Comparison of ENCODE assay signal across 17 cellular contexts in the genomic region with DNA sequence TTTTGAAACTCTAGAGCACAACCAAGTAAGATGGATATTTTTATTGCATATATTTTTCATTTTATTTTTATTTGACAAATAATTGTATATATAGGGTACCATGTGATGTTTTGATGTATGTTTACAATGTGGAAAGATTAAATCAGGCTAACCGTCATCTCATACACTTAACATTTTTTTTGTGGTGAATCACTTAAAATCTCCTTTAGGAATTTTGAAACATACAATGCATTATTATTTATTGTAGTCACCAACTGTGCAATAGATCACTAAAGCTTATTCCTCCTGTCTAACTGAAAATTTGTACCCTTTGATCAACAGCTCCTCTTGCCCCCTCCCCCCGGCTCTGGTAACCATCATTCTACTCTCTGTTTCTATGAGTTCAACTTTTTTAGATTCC.
DNase-seq lines count a peak whose midpoint lies in the region; ATAC-seq, FAIRE-seq and TF ChIP-seq lines count a peak whose summit lies in the region.
"Had no signal": no experiment of that assay in that cellular context is flagged by ENCODE, and none has a peak within 500 bp of the region (broad histone marks: within the 10 kb centered on the region; RNA-seq: fewer than 3 reads in every experiment).

No MANE protein-coding gene starts in this region.

- no peaks in the 10 kb centered on the region for H3K9me3 Mint-ChIP-seq in activated T-helper 1 cell treated with anti-CD3 and anti-CD28 coated beads, Interleukin-12 subunit alpha, Interleukin-12 subunit beta, Interleukin-2, Interleukin-4 antibody, amounts not matched to agents 30 ng/mL and 10 ng/mL and 1 ng/mL, durations not matched to agents 14 hours and 24 hours and 36 hours
- peaks cover 0 to 6% (median 0%) of the 10 kb centered on the region in 5 donors for H3K9me3 Mint-ChIP-seq in CD8-positive, alpha-beta memory T cell

- TF ChIP-seq EP300 in A549 (IDR thresholded peaks at IDR 0.05), result no peak

- H3K4me1 ChIP-seq in A549 (peaks cover 29% of the 10 kb centered on the region), IMR-90 (ENCODE audit: control insufficient read depth, insufficient read depth, low read length) (peaks cover 4% of the 10 kb centered on the region; the same call in 1 of the 2 replicates)
- no peaks in the 10 kb centered on the region for H3K4me1 ChIP-seq in CD8-positive, alpha-beta memory T cell (ENCODE audit: insufficient read depth, low read length)
- H3K4me1 ChIP-seq: BLaER1 had no signal

- no peaks in the 10 kb centered on the region for H3K36me3 ChIP-seq in IMR-90 (ENCODE audit: control insufficient read depth, insufficient read depth, low read length)
- H3K36me3 ChIP-seq in MG63, result no peaks in the 10 kb centered on the region
- no peaks in the 10 kb centered on the region for H3K36me3 ChIP-seq in CD8-positive, alpha-beta memory T cell (ENCODE audit: insufficient read depth, low read length)
- H3K36me3 ChIP-seq: BLaER1 had no signal

- H2BK15ac ChIP-seq in IMR-90 (ENCODE audit: low read depth, low read length), result no peak overlapping the region

- no peak overlapping the region for H4K5ac ChIP-seq in IMR-90 (ENCODE audit: low read depth, low read length)

- CTCF ChIA-PET in A549 (lab: Yijun Ruan, JAX), result no interaction called here
- CTCF ChIA-PET in IMR-90 (lab: Yijun Ruan, JAX), result no interaction called here
- CTCF ChIA-PET in CD8-positive, alpha-beta memory T cell (lab: Charles Lee), result no interaction called here

- H3K4me3 Mint-ChIP-seq in activated T-helper 1 cell treated with anti-CD3 and anti-CD28 coated beads, Interleukin-12 subunit alpha, Interleukin-12 subunit beta, Interleukin-2, Interleukin-4 antibody, amounts not matched to agents 30 ng/mL and 10 ng/mL and 1 ng/mL, durations not matched to agents 14 hours and 24 hours and 36 hours, result no peak overlapping the region
- H3K4me3 Mint-ChIP-seq in CD8-positive, alpha-beta memory T cell, result no peak overlapping the region
- H3K4me3 Mint-ChIP-seq: GM23338 had no signal

- TF ChIP-seq POLR2A in A549 (IDR thresholded peaks at IDR 0.05; ENCODE audit: low read length) (no peak), IMR-90 (IDR thresholded peaks at IDR 0.05; ENCODE audit: low read depth, low read length) (no peak)

- POLR2A ChIA-PET in A549 (lab: Yijun Ruan, JAX) (no interaction called here), IMR-90 (lab: Charles Lee; ENCODE audit: unreplicated experiment) (no interaction called here)
- POLR2A ChIA-PET in CD8-positive, alpha-beta memory T cell (lab: Charles Lee), result no interaction called here

- no peaks in the 10 kb centered on the region for H3K9me1 ChIP-seq in IMR-90 (ENCODE audit: insufficient read depth, low read length)

- no peak overlapping the region for H3K9ac ChIP-seq in IMR-90 (ENCODE audit: low read depth, low read length)
- H3K9ac ChIP-seq: BLaER1 had no signal

- peaks cover 2% of the 10 kb centered on the region for H3K36me3 Mint-ChIP-seq in activated T-helper 1 cell treated with anti-CD3 and anti-CD28 coated beads, Interleukin-12 subunit alpha, Interleukin-12 subunit beta, Interleukin-2, Interleukin-4 antibody, amounts not matched to agents 30 ng/mL and 10 ng/mL and 1 ng/mL, durations not matched to agents 14 hours and 24 hours and 36 hours (ENCODE audit: low read depth)
- no peaks in the 10 kb centered on the region for H3K36me3 Mint-ChIP-seq in CD8-positive, alpha-beta memory T cell

- no peaks in the 10 kb centered on the region for H3K27me3 Mint-ChIP-seq in activated T-helper 1 cell treated with anti-CD3 and anti-CD28 coated beads, Interleukin-12 subunit alpha, Interleukin-12 subunit beta, Interleukin-2, Interleukin-4 antibody, amounts not matched to agents 30 ng/mL and 10 ng/mL and 1 ng/mL, durations not matched to agents 14 hours and 24 hours and 36 hours (ENCODE audit: insufficient read depth)
- peaks cover 8 to 16% of the 10 kb centered on the region in 2 donors for H3K27me3 Mint-ChIP-seq in CD8-positive, alpha-beta memory T cell

- intact Hi-C loops in IMR-90 (cut with micrococcal nuclease), result no loop called here
- intact Hi-C loops in activated T-helper 1 cell treated with anti-CD3 and anti-CD28 coated beads, Interleukin-12 subunit alpha, Interleukin-12 subunit beta, Interleukin-2, Interleukin-4 antibody, amounts not matched to agents 30 ng/mL and 10 ng/mL and 1 ng/mL, durations not matched to agents 14 hours and 24 hours and 36 hours (cut with micrococcal nuclease), result no loop called here

- H3K27ac Mint-ChIP-seq in activated T-helper 1 cell treated with anti-CD3 and anti-CD28 coated beads, Interleukin-12 subunit alpha, Interleukin-12 subunit beta, Interleukin-2, Interleukin-4 antibody, amounts not matched to agents 30 ng/mL and 10 ng/mL and 1 ng/mL, durations not matched to agents 14 hours and 24 hours and 36 hours, result no peak overlapping the region
- H3K27ac Mint-ChIP-seq in CD8-positive, alpha-beta memory T cell, result no peak overlapping the region
- H3K27ac Mint-ChIP-seq: GM23338 had no signal

- H3K14ac ChIP-seq in IMR-90 (replicated peaks; ENCODE audit: low read depth, low read length), result no peak overlapping the region

- H3K9me3 ChIP-seq in A549 (no peaks in the 10 kb centered on the region), IMR-90 (ENCODE audit: control insufficient read depth, insufficient read depth, low read length) (no peaks in the 10 kb centered on the region), MG63 (no peaks in the 10 kb centered on the region)
- no peaks in the 10 kb centered on the region for H3K9me3 ChIP-seq in CD8-positive, alpha-beta memory T cell (ENCODE audit: low read length)
- H3K9me3 ChIP-seq: BLaER1 had no signal

- TF ChIP-seq RAD21 in A549 (conservative IDR thresholded peaks at IDR 0.05 in 1 of 2, IDR thresholded peaks at IDR 0.05 in 1 of 2) (no peak), IMR-90 (IDR thresholded peaks at IDR 0.05; ENCODE audit: low read length) (no peak)

- no peak overlapping the region for H3K18ac ChIP-seq in IMR-90 (ENCODE audit: low read depth, low read length)

- no peak for DNase-seq in A549 (ENCODE audit: low read depth in 1 of 2, low spot score in 1 of 2)
- DNase-seq in EL, result peak; percentile 48
- peak; percentile 0 for DNase-seq in IMR-90
- no peak for DNase-seq in MG63
- DNase-seq in activated T-helper 1 cell treated with anti-CD3 and anti-CD28 coated beads, Interleukin-12 subunit alpha, Interleukin-12 subunit beta, Interleukin-2, Interleukin-4 antibody, amounts not matched to agents 30 ng/mL and 10 ng/mL and 1 ng/mL, durations not matched to agents 14 hours and 24 hours and 36 hours (ENCODE audit: low spot score), result no peak
- DNase-seq in CD8-positive, alpha-beta memory T cell, result no peak
- DNase-seq in substantia nigra (lab: John Stamatoyannopoulos, UW), result no peak
- DNase-seq: AML-193, Calu3, DMS 273 treated with DMSO at 0.1 percent for 48 hours, GDM1, H7 had no signal

- in situ Hi-C loops in IMR-90 (cut with MboI; ENCODE audit: low sequenced_read_pairs), result no loop called here

- FAIRE-seq in A549 (lab: Jason Lieb, UNC) (no peak), colon (lab: Jason Lieb, UNC) (peak; percentile 24)
- FAIRE-seq: GM12892, K562 had no signal

- no peak overlapping the region; a peak in 1 of 4 replicates for H4K8ac ChIP-seq in IMR-90 (ENCODE audit: low read depth in 2 of 2, low read length in 2 of 2)

- no peaks in the 10 kb centered on the region for H4K20me1 ChIP-seq in IMR-90 (ENCODE audit: insufficient read depth, low read length)
- H4K20me1 ChIP-seq: BLaER1 had no signal

- no peak overlapping the region for H2BK5ac ChIP-seq in IMR-90 (ENCODE audit: low read depth, low read length, poor library complexity, severe bottlenecking)

- H3K4me1 Mint-ChIP-seq in activated T-helper 1 cell treated with anti-CD3 and anti-CD28 coated beads, Interleukin-12 subunit alpha, Interleukin-12 subunit beta, Interleukin-2, Interleukin-4 antibody, amounts not matched to agents 30 ng/mL and 10 ng/mL and 1 ng/mL, durations not matched to agents 14 hours and 24 hours and 36 hours (ENCODE audit: low read depth), result no peaks in the 10 kb centered on the region
- no peaks in the 10 kb centered on the region for H3K4me1 Mint-ChIP-seq in CD8-positive, alpha-beta memory T cell
- H3K4me1 Mint-ChIP-seq: GM23338 had no signal

- H2BK120ac ChIP-seq in IMR-90 (ENCODE audit: low read depth, low read length), result no peak overlapping the region

- no peak overlapping the region for H3K4me2 ChIP-seq in A549
- H3K4me2 ChIP-seq in IMR-90 (ENCODE audit: low read depth, low read length), result no peak overlapping the region
- H3K4me2 ChIP-seq: BLaER1, GM23338 had no signal

- H3K27me3 ChIP-seq in IMR-90 (ENCODE audit: control insufficient read depth, insufficient read depth, low read length) (no peaks in the 10 kb centered on the region), MG63 (no peaks in the 10 kb centered on the region)
- no peaks in the 10 kb centered on the region for H3K27me3 ChIP-seq in CD8-positive, alpha-beta memory T cell (ENCODE audit: insufficient read depth, low read length, poor library complexity, severe bottlenecking)
- H3K27me3 ChIP-seq: BLaER1 had no signal

- H2AK9ac ChIP-seq in IMR-90 (replicated peaks; ENCODE audit: low read depth, low read length, poor library complexity), result no peak overlapping the region

- WGBS in A549 (ENCODE audit: missing lambda C conversion rate), result 59% methylated on average over 2 of the region's 2 CpGs
- WGBS in IMR-90 (ENCODE audit: extremely low coverage in 2 of 2, insufficient read length in 1 of 2), 2 experiments, result no CpG with 5 or more reads among the region's 2 CpGs

- no peaks in the 10 kb centered on the region for H3K79me1 ChIP-seq in IMR-90 (ENCODE audit: low read depth in 1 of 2, low read length in 2 of 2)

- no peak overlapping the region for H3K23ac ChIP-seq in IMR-90 (ENCODE audit: low read depth, low read length)

- H3K4ac ChIP-seq in IMR-90 (ENCODE audit: low read depth, low read length), result no peak overlapping the region

- no peak overlapping the region for H4K91ac ChIP-seq in IMR-90 (ENCODE audit: insufficient read depth, low read depth, low read length)

- H2BK20ac ChIP-seq in IMR-90 (ENCODE audit: low read depth, low read length), result no peak overlapping the region

- H3K56ac ChIP-seq in IMR-90 (ENCODE audit: extremely low read depth, insufficient read depth, low read length), result no peak overlapping the region

- TF ChIP-seq CTCF in A549 (IDR thresholded peaks at IDR 0.05), result no peak
- TF ChIP-seq CTCF in IMR-90 (conservative IDR thresholded peaks at IDR 0.05; ENCODE audit: low read depth, low read length), result no peak

- no peak overlapping the region for H3K4me3 ChIP-seq in A549
- H3K4me3 ChIP-seq in IMR-90 (ENCODE audit: insufficient read depth, low read depth, low read length), result no peak overlapping the region
- no peak overlapping the region for H3K4me3 ChIP-seq in MG63
- H3K4me3 ChIP-seq in CD8-positive, alpha-beta memory T cell (ENCODE audit: low read length), result no peak overlapping the region
- H3K4me3 ChIP-seq: BLaER1, GM23338, K562 had no signal

- no peak overlapping the region for H2AK5ac ChIP-seq in IMR-90 (ENCODE audit: low read depth, low read length)

- ATAC-seq in A549 (no peak), IMR-90 (ENCODE audit: low read depth) (no peak)
- ATAC-seq: GM23338, K562 had no signal

- H2AFZ ChIP-seq in IMR-90 (replicated peaks; ENCODE audit: low read length, poor library complexity), result no peak overlapping the region
- H2AFZ ChIP-seq: GM23338 had no signal

- BruUV-seq in IMR-90 (replicated peaks; lab: Mats Ljungman, UMichigan), result no TSS peak

- H3K27ac ChIP-seq in A549 (no peak overlapping the region), IMR-90 (ENCODE audit: insufficient read depth, low read length) (no peak overlapping the region), substantia nigra (ENCODE audit: low read depth, low read length, poor library complexity, severe bottlenecking) (no peak overlapping the region)
- no peak overlapping the region for H3K27ac ChIP-seq in CD8-positive, alpha-beta memory T cell (ENCODE audit: low read depth, low read length)
- H3K27ac ChIP-seq: BLaER1 had no signal

- dilution Hi-C loops in IMR-90 (cut with HindIII; ENCODE audit: low sequenced_read_pairs, unreplicated experiment), result no loop called here

Comparison
In these comparisons a context has a peak if more than half of its experiments do, and no peak if none do; other contexts are left out.
1. DNase-seq: peak in EL (single experiment) and IMR-90 (single experiment); none in A549 (0 of 2), MG63 (single experiment), activated T-helper 1 cell treated with anti-CD3 and anti-CD28 coated beads, Interleukin-12 subunit alpha, Interleukin-12 subunit beta, Interleukin-2, Interleukin-4 antibody, amounts not matched to agents 30 ng/mL and 10 ng/mL and 1 ng/mL, durations not matched to agents 14 hours and 24 hours and 36 hours (single experiment), CD8-positive, alpha-beta memory T cell (0 of 5) and substantia nigra (0 of 49).